Comparison of ENCODE assay signal across 20 cellular contexts in genomic region chr3:164222200-164222599, GRCh38.
DNase-seq lines count a peak whose midpoint lies in the region; ATAC-seq, FAIRE-seq and TF ChIP-seq lines count a peak whose summit lies in the region.
"Had no signal": no experiment of that assay in that cellular context is flagged by ENCODE, and none has a peak within 500 bp of the region (broad histone marks: within the 10 kb centered on the region; RNA-seq: fewer than 3 reads in every experiment).

No MANE protein-coding gene starts in this region.

- DNase-seq in D721Med (ENCODE audit: insufficient read length, low spot score) (no peak), NCI-H1417 (lab: John Stamatoyannopoulos, UW) (peak in 2 of 3 experiments; percentile 40 to 80), NCI-H2171 (lab: John Stamatoyannopoulos, UW) (peak; percentile 34), SHP77 treated with DMSO at 0.1 percent for 48 hours (lab: John Stamatoyannopoulos, UW) (peak; percentile 13), mesenteric fat pad (ENCODE audit: low spot score) (no peak)
- no peak for DNase-seq in activated CD4-positive, alpha-beta T cell treated with anti-CD3 and anti-CD28 coated beads, Interleukin-2, amount 50 U/mL, for 1 hour
- no peak for DNase-seq in activated naive CD4-positive, alpha-beta T cell treated with Interleukin-2 at 50 U/mL for 16 hours
- DNase-seq: activated CD4-positive, alpha-beta T cell treated with anti-CD3 and anti-CD28 coated beads, Interleukin-2, amount 10 ng/mL, durations not matched to agents 24 days and 14 days; activated naive CD4-positive, alpha-beta T cell treated with anti-CD3 and anti-CD28 coated beads, Interleukin-2, amount 10 ng/mL, durations not matched to agents 7 days and 5 days; amygdala; BE2C; colonic mucosa; effector memory CD8-positive, alpha-beta T cell; foreskin melanocyte; IMR-90; NCI-H1048; NCI-H345; psoas muscle had no signal

- no peak for ATAC-seq in esophagus mucosa
- ATAC-seq: effector memory CD8-positive, alpha-beta T cell; psoas muscle; SK-N-SH treated with all-trans-retinoic acid at 6 μM for 48 hours had no signal

- TF ChIP-seq CTCF in D721Med (IDR thresholded peaks at IDR 0.05; ENCODE audit: insufficient read depth, missing control alignments) = no peak

- FAIRE-seq in D721Med (lab: Jason Lieb, UNC) = peak; percentile 83

Comparison
In these comparisons a context has a peak if more than half of its experiments do, and no peak if none do; other contexts are left out.
1. DNase-seq: peak in NCI-H1417 (2 of 3), NCI-H2171 (single experiment) and SHP77 treated with DMSO at 0.1 percent for 48 hours (single experiment); none in D721Med (single experiment), mesenteric fat pad (single experiment), activated CD4-positive, alpha-beta T cell treated with anti-CD3 and anti-CD28 coated beads, Interleukin-2, amount 50 U/mL, for 1 hour (single experiment) and activated naive CD4-positive, alpha-beta T cell treated with Interleukin-2 at 50 U/mL for 16 hours (single experiment).